Comparison of ENCODE assay signal across 8 cellular contexts in the genomic region with DNA sequence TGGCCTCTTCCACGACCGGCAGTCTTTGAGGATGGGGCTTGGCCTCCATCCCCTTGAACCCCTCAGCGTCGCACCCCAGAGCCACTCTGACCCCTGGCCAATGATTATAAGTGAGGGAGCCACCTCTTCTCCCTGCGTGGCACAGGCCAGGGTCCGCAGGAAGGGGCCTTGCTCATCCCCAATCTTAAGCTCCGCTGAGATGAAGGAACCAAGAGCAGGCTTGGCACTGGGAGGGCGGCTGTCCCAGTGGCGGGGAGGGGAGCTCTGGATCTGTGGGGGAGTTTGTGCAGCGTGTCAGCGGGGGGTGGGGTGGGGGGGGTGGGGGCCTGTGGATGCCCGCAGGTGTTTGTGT. TPM values are rescaled to one million over a fixed set of nuclear protein-coding genes. Genes with fewer than 3 reads are reported as not detected.
DNase-seq lines count a peak whose midpoint lies in the region; ATAC-seq and TF ChIP-seq lines count a peak whose summit lies in the region.

No MANE protein-coding gene starts in this region.

- intact Hi-C loops in psoas muscle (cut with DNase I): loop anchor here in 1 of 2 donors (1.0 to 10.0 kb wide), 3 partner anchors 175 to 477 kb away; no protein-coding TSS in a partner anchor
- intact Hi-C loops in body of pancreas (cut with DNase I): loop anchor here (10.0 kb wide), 1 partner anchor 287 kb away; no protein-coding TSS in a partner anchor

- peaks cover 10% of the 10 kb centered on the region; the same call in 1 of the 2 replicates for H3K4me1 ChIP-seq in ES-I3 (ENCODE audit: insufficient read depth, low read length)
- peaks cover 3% of the 10 kb centered on the region for H3K4me1 ChIP-seq in psoas muscle
- H3K4me1 ChIP-seq in body of pancreas: peaks cover 11% of the 10 kb centered on the region

- H3K4me3 ChIP-seq in SK-N-MC (peak overlapping the region; percentile 79), foreskin fibroblast (ENCODE audit: low read depth in 1 of 2, low read length in 2 of 2) (peak overlapping the region; percentile 44 to 62), psoas muscle (peak overlapping the region; percentile 81), body of pancreas (peak overlapping the region in 1 of 2 donors; percentile 13)

- H3K27ac ChIP-seq in SK-N-MC (no peak overlapping the region), psoas muscle (peak overlapping the region; percentile 78), body of pancreas (no peak overlapping the region)

- 9 to 26% (median 15%) methylated on average over 12 of the region's 12 CpGs for WGBS in psoas muscle, 3 donors
- WGBS in body of pancreas, 2 donors: 10 to 27% methylated on average over 8 to 12 of the region's 12 CpGs

- no peak for TF ChIP-seq POLR2A in body of pancreas (IDR thresholded peaks at IDR 0.05)

- H3K36me3 ChIP-seq in ES-I3 (ENCODE audit: insufficient read depth, low read length) (no peaks in the 10 kb centered on the region), SK-N-MC (ENCODE audit: insufficient read depth, low read length) (no peaks in the 10 kb centered on the region), psoas muscle (ENCODE audit: insufficient read depth in 1 of 2, low read depth in 1 of 2) (no peaks in the 10 kb centered on the region), body of pancreas (replicated peaks in 1 of 2; ENCODE audit: insufficient read depth in 1 of 2, low read depth in 2 of 2) (no peaks in the 10 kb centered on the region)

- H3K9ac ChIP-seq in ES-I3 (ENCODE audit: low read depth, low read length) (peak overlapping the region; percentile 83), SK-N-MC (ENCODE audit: insufficient read length) (no peak overlapping the region)

- no peak for TF ChIP-seq CTCF in foreskin fibroblast (IDR thresholded peaks at IDR 0.05; ENCODE audit: low read depth, low read length)
- TF ChIP-seq CTCF in psoas muscle (IDR thresholded peaks at IDR 0.05): no peak
- no peak for TF ChIP-seq CTCF in body of pancreas (IDR thresholded peaks at IDR 0.05)

- ATAC-seq in psoas muscle: peak in 3 of 4 donors; percentile 8 to 54 (median 26)
- no peak for ATAC-seq in HG03159 (IDR thresholded peaks at IDR 0.05; ENCODE audit: unreplicated experiment)
- no peak for ATAC-seq in body of pancreas
- no peak for ATAC-seq in GM19351 (IDR thresholded peaks at IDR 0.05; ENCODE audit: unreplicated experiment)
- ATAC-seq in HG03439 (IDR thresholded peaks at IDR 0.05; ENCODE audit: unreplicated experiment): no peak

- H3K27me3 ChIP-seq in psoas muscle (ENCODE audit: insufficient read depth in 3 of 3, low read length in 2 of 3) (no peaks in the 10 kb centered on the region), body of pancreas (no peaks in the 10 kb centered on the region)

- no peak for DNase-seq in SK-N-MC (ENCODE audit: low read depth, low spot score)
- no peak for DNase-seq in foreskin fibroblast
- no peak for DNase-seq in psoas muscle
- no peak for DNase-seq in body of pancreas

- H3K9me3 ChIP-seq in ES-I3 (ENCODE audit: control insufficient read depth, insufficient read depth, low read length) (no peaks in the 10 kb centered on the region), SK-N-MC (ENCODE audit: low read depth, low read length) (no peaks in the 10 kb centered on the region), psoas muscle (no peaks in the 10 kb centered on the region), body of pancreas (no peaks in the 10 kb centered on the region)

RNA-seq across cellular contexts. Expression of gene ADPGK, which starts 13.8 kb away (rescaled TPM):
- total RNA-seq in psoas muscle (10 to 100 TPM in 3 of 4 donors, 1 to 10 TPM in 1; 7.9 to 13.6 (median 10.5) TPM), body of pancreas (10 to 100 TPM; 52.1 to 85.0 TPM)
- 10 to 100 TPM; 10.4 to 14.2 (median 12.0) TPM for polyA plus RNA-seq in psoas muscle

Comparison
In these comparisons a context has a peak if more than half of its experiments do, and no peak if none do; other contexts are left out.
1. ATAC-seq: peak in psoas muscle (3 of 4); none in HG03159 (single experiment), body of pancreas (single experiment), GM19351 (single experiment) and HG03439 (single experiment).